ENCODE assay signal across 1 cellular context in the genomic region with DNA sequence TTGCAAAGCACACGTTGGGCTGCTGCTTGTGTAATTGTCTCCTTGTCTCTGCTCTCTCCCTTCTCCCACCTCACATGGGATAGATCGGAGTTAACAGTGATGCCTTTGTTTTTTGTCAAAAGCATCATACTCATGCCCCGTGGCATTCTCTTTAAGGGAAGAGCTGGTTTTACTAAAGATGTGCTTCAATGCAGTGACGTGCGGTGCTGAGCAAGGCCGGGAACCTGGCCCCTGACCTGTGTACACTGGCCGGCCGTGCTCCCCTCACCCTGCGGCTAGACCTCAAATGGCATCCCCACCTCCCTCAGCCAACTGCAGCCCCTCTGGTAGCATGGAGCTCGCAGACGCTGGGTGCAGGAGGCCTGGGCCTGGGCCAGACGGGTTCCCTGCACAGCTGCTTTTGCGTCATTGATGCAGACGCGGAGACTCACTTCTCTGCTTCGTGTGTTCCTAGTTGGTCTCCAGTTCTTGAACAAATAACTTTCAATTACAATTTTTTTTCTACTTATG.
TF ChIP-seq lines count a peak whose summit lies in the region.

No MANE protein-coding gene starts in this region.

TF ChIP-seq in H1, 55 proteins besides CTCF, POLR2A, EP300 and RAD21:
- TF ChIP-seq NANOG (IDR thresholded peaks at IDR 0.05; ENCODE audit: insufficient read depth, low read depth, low read length, poor library complexity, severe bottlenecking) (no peak), SIN3A (conservative IDR thresholded peaks at IDR 0.05 in 1 of 2, IDR thresholded peaks at IDR 0.05 in 1 of 2; ENCODE audit: low read depth in 1 of 2, low read length in 2 of 2) (no peak), JUND (IDR thresholded peaks at IDR 0.05; ENCODE audit: low read length) (no peak), POLR2AphosphoS5 (IDR thresholded peaks at IDR 0.05; ENCODE audit: low read depth, low read length) (no peak), SAP30 (IDR thresholded peaks at IDR 0.05; ENCODE audit: insufficient read depth, insufficient replicate concordance, low read length) (no peak), HDAC2 (IDR thresholded peaks at IDR 0.05; ENCODE audit: borderline replicate concordance in 1 of 2, low read depth in 2 of 2, low read length in 2 of 2) (no peak)
